ENCODE assay signal across 8 cellular contexts in the genomic region with DNA sequence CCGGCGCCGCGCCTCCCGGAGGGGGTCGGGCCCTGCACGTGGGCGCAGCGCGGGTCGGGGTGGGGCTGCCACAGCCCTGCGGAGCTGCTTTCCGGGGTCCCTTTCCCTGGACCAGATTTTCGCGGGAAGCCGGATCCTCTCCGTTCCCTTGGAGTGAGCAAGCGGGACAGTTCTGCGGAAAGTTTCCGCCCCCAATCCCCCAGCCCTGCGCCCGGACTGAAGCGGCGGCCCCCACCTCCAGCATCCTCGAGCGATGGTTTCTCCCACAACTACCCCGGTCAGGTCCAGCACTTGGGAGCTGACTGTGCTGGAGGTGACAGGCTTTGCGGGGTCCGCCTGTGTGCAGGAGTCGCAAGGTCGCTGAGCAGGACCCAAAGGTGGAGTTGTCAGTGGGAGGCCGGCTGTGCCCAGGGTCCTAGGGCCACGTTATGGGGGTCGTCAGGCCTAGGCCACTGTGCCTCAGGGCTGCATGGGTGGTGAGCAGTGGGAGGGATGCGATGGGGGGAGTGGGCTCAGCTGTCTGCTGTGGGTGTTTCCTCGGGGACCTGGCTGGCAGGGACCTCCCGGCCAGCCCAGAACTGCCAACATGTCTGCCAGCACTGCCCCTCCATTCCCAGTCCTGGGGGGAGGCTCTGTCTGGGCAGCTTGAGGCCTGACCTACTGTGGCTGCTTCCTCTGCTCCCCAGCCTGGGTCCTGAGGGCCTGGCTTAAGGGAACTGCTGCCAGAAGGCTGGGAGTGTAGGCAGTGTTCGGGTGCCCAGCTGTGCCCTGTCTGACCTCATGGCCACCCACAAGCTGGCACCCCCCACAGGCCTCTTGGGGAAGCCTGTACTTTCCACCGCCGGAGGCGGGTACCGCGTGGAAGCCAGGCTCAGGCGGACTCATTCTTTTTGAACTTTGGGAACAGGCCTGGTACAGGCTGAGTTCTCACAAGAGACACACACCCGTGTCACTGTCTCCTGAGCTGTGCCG. TPM values are rescaled to one million over a fixed set of nuclear protein-coding genes. Genes with fewer than 3 reads are reported as not detected.
DNase-seq lines count a peak whose midpoint lies in the region; ATAC-seq and TF ChIP-seq lines count a peak whose summit lies in the region.

No MANE protein-coding gene starts in this region.

- POLR2A ChIA-PET in AG04450 (lab: Yijun Ruan, JAX): interaction anchor here (0.8 to 2.4 kb wide), 5 partner anchors 14 to 75 kb away, joined by 3 to 16 read pairs (median 3); no protein-coding TSS in a partner anchor

- H3K4me3 ChIP-seq in AG04450 (ENCODE audit: low read depth, low read length) (peak overlapping the region; percentile 93), WERI-Rb-1 (ENCODE audit: low read depth, low read length) (peak overlapping the region; percentile 86), esophagus (ENCODE audit: low read depth in 1 of 2, low read length in 2 of 2) (peak overlapping the region; percentile 41 to 50), mucosa of descending colon (peak overlapping the region; percentile 24), upper lobe of right lung (peak overlapping the region; percentile 75)

- ATAC-seq in GM18870 (IDR thresholded peaks at IDR 0.05; ENCODE audit: unreplicated experiment): peak; percentile 11
- ATAC-seq in HG03342 (IDR thresholded peaks at IDR 0.05; ENCODE audit: unreplicated experiment): peak; percentile 21
- ATAC-seq in mucosa of descending colon: peak; percentile 5
- peak; percentile 62 for ATAC-seq in upper lobe of right lung

- intact Hi-C loops in mucosa of descending colon (cut with DNase I, micrococcal nuclease) (no loop called here), upper lobe of right lung (cut with DNase I) (no loop called here)

- H3K27ac ChIP-seq in AG04450 (ENCODE audit: low read depth, low read length) (no peak overlapping the region), WERI-Rb-1 (peak overlapping the region; percentile 99), esophagus (ENCODE audit: low read depth in 2 of 2, low read length in 1 of 2) (peak overlapping the region; percentile 56 to 77), upper lobe of right lung (peak overlapping the region; percentile 83)

- no peak for DNase-seq in AG04450 (ENCODE audit: low read depth, low spot score)
- peak; percentile 33 for DNase-seq in WERI-Rb-1
- DNase-seq in mucosa of descending colon: peak in 1 of 3 donors; percentile 41
- DNase-seq in upper lobe of right lung: peak; percentile 80
- no peak for DNase-seq in activated effector memory CD4-positive, alpha-beta T cell treated with anti-CD3 and anti-CD28 coated beads, Interleukin-2, amount 50 U/mL, for 16 hours

- H3K36me3 ChIP-seq in WERI-Rb-1 (peaks cover 13% of the 10 kb centered on the region), esophagus (ENCODE audit: control insufficient read depth in 2 of 2, insufficient read depth in 2 of 2, low read length in 1 of 2) (no peaks in the 10 kb centered on the region), mucosa of descending colon (ENCODE audit: low read depth) (no peaks in the 10 kb centered on the region), upper lobe of right lung (no peaks in the 10 kb centered on the region)

- no peaks in the 10 kb centered on the region for H3K27me3 ChIP-seq in AG04450 (ENCODE audit: control insufficient read depth, insufficient read depth, low read length)
- no peaks in the 10 kb centered on the region for H3K27me3 ChIP-seq in WERI-Rb-1 (ENCODE audit: insufficient read depth, low read depth, severe bottlenecking)
- no peaks in the 10 kb centered on the region for H3K27me3 ChIP-seq in esophagus (ENCODE audit: control insufficient read depth in 1 of 2, insufficient read depth in 2 of 2, low read length in 2 of 2)
- H3K27me3 ChIP-seq in upper lobe of right lung: no peaks in the 10 kb centered on the region

- CTCF ChIA-PET in AG04450 (lab: Charles Lee): interaction anchor here (1.6 to 3.7 kb wide), 2 partner anchors 45 to 125 kb away, joined by 7 to 20 read pairs; no protein-coding TSS in a partner anchor

- H3K9me3 ChIP-seq in AG04450 (ENCODE audit: control insufficient read depth, insufficient read depth, low read length) (no peaks in the 10 kb centered on the region; the same call in 1 of the 2 replicates), WERI-Rb-1 (ENCODE audit: severe bottlenecking) (no peaks in the 10 kb centered on the region), esophagus (ENCODE audit: control insufficient read depth in 2 of 2, insufficient read depth in 1 of 2, low read depth in 1 of 2, low read length in 1 of 2) (no peaks in the 10 kb centered on the region), mucosa of descending colon (no peaks in the 10 kb centered on the region), upper lobe of right lung (no peaks in the 10 kb centered on the region)

- WGBS in esophagus, 2 donors: 12 to 20% methylated on average over 41 to 46 of the region's 46 CpGs

- peaks cover 10 to 11% of the 10 kb centered on the region in 2 donors for H3K4me1 ChIP-seq in esophagus (ENCODE audit: control insufficient read depth in 2 of 2, insufficient read depth in 2 of 2, low read length in 1 of 2)
- no peaks in the 10 kb centered on the region for H3K4me1 ChIP-seq in mucosa of descending colon (ENCODE audit: low read depth)
- H3K4me1 ChIP-seq in upper lobe of right lung: peaks cover 53% of the 10 kb centered on the region

- TF ChIP-seq CTCF in AG04450 (IDR thresholded peaks at IDR 0.05; ENCODE audit: low read depth, low read length): no peak
- no peak for TF ChIP-seq CTCF in WERI-Rb-1 (IDR thresholded peaks at IDR 0.05; ENCODE audit: low read depth, low read length)
- no peak for TF ChIP-seq CTCF in mucosa of descending colon (IDR thresholded peaks at IDR 0.05)
- TF ChIP-seq CTCF in upper lobe of right lung (IDR thresholded peaks at IDR 0.05): no peak

RNA-seq across cellular contexts. Expression of a gene that starts 0.7 kb away (rescaled TPM):
- polyA plus RNA-seq in AG04450 (2011; rRNA removed): 13.1 and 15.3 TPM in 2 replicates
- polyA minus RNA-seq in AG04450 (2011; rRNA and poly(A)+ RNA removed): 15.7 and 19.3 TPM in 2 replicates
- 100 to 1,000 TPM in 1 of 2 donors, 10 to 100 TPM in 1; 78.9 to 107 TPM for polyA plus RNA-seq in esophagus
- total RNA-seq in mucosa of descending colon: 100 to 1,000 TPM in 2 of 3 donors, 10 to 100 TPM in 1; 94.7 to 460 (median 217) TPM
- total RNA-seq in upper lobe of right lung: 39.2 TPM

RNA-seq across cellular contexts. Expression of a gene that starts 52.4 kb away (rescaled TPM):
- polyA plus RNA-seq in AG04450 (2011; rRNA removed): 20.4 and 24.3 TPM in 2 replicates
- 13.2 and 13.9 TPM in 2 replicates for polyA minus RNA-seq in AG04450 (2011; rRNA and poly(A)+ RNA removed)
- 10 to 100 TPM; 15.9 to 18.9 TPM for polyA plus RNA-seq in esophagus
- 10 to 100 TPM in 2 of 3 donors, 1 to 10 TPM in 1; 10.0 to 21.3 (median 14.8) TPM for total RNA-seq in mucosa of descending colon
- total RNA-seq in upper lobe of right lung: 15.5 TPM

Comparison
In these comparisons a context has a peak if more than half of its experiments do, and no peak if none do; other contexts are left out.
1. DNase-seq: peak in WERI-Rb-1 (single experiment) and upper lobe of right lung (single experiment); none in AG04450 (single experiment) and activated effector memory CD4-positive, alpha-beta T cell treated with anti-CD3 and anti-CD28 coated beads, Interleukin-2, amount 50 U/mL, for 16 hours (single experiment).
2. H3K4me3 ChIP-seq: peak in every context shown above with its lines; median percentile 93 in AG04450; 86 in WERI-Rb-1; 75 in upper lobe of right lung; 46 in esophagus; 24 in mucosa of descending colon.
3. ATAC-seq: peak in every context shown above with its lines; median percentile 62 in upper lobe of right lung; 21 in HG03342; 11 in GM18870; 5 in mucosa of descending colon.